5 cellular contexts compared by ENCODE assay signal in genomic region chr1:28672971-28673370, GRCh38. TPM values are rescaled to one million over a fixed set of nuclear protein-coding genes. Genes with fewer than 3 reads are reported as not detected.
"Had no signal": no experiment of that assay in that cellular context is flagged by ENCODE, and none has a peak within 500 bp of the region (broad histone marks: within the 10 kb centered on the region; RNA-seq: fewer than 3 reads in every experiment).

No MANE protein-coding gene starts in this region.

RNA-seq across cellular contexts. Expression of gene RNU11, which starts 24.6 kb away (rescaled TPM):
- total RNA-seq: GM23248, H4, H7, HT-29, IMR-90 had no signal
- polyA plus RNA-seq: GM23248, IMR-90 had no signal
